17 cellular contexts compared by ENCODE assay signal in genomic region chr9:135879619-135880018, GRCh38. TPM values are rescaled to one million over a fixed set of nuclear protein-coding genes. Genes with fewer than 3 reads are reported as not detected.
A peak's percentile ranks its signal among the peaks of the same experiment; 100 is the strongest.
DNase-seq lines count a peak whose midpoint lies in the region; ATAC-seq and TF ChIP-seq lines count a peak whose summit lies in the region.
"Had no signal": no experiment of that assay in that cellular context is flagged by ENCODE, and none has a peak within 500 bp of the region (broad histone marks: within the 10 kb centered on the region; RNA-seq: fewer than 3 reads in every experiment).

No MANE protein-coding gene starts in this region.

- no peak for TF ChIP-seq POLR2A in body of pancreas (IDR thresholded peaks at IDR 0.05)

- H3K9ac ChIP-seq in skeletal muscle satellite cell (ENCODE audit: low read depth, low read length) = no peak overlapping the region

- no peak overlapping the region for H3K4me3 Mint-ChIP-seq in T-helper 2 cell treated with Interferon-gamma antibody and Interleukin-4, amounts not matched to agents 5 μg/mL and 100 μg/mL, for 36 hours

- no peaks in the 10 kb centered on the region for H3K36me3 ChIP-seq in skeletal muscle satellite cell (ENCODE audit: insufficient read depth, low read length)
- no peaks in the 10 kb centered on the region for H3K36me3 ChIP-seq in body of pancreas (replicated peaks in 1 of 2; ENCODE audit: insufficient read depth in 1 of 2, low read depth in 2 of 2)

- H3K36me3 Mint-ChIP-seq in T-helper 2 cell treated with Interferon-gamma antibody and Interleukin-4, amounts not matched to agents 5 μg/mL and 100 μg/mL, for 36 hours (ENCODE audit: low read depth) = peaks cover 4% of the 10 kb centered on the region

- peaks cover 39% of the 10 kb centered on the region for H3K4me1 ChIP-seq in skeletal muscle satellite cell (ENCODE audit: control insufficient read depth, insufficient read depth, low read length)
- H3K4me1 ChIP-seq in body of pancreas = peaks cover 1% of the 10 kb centered on the region

- H3K4me3 ChIP-seq in fibroblast of mammary gland (ENCODE audit: control insufficient read depth, low read depth, low read length) (no peak overlapping the region), skeletal muscle satellite cell (ENCODE audit: low read length) (peak overlapping the region; percentile 7), body of pancreas (no peak overlapping the region)
- H3K4me3 ChIP-seq: GM12878, PC-9 had no signal

- no peak for ATAC-seq in body of pancreas
- ATAC-seq: GM12878 had no signal

- H3K9me3 Mint-ChIP-seq in T-helper 2 cell treated with Interferon-gamma antibody and Interleukin-4, amounts not matched to agents 5 μg/mL and 100 μg/mL, for 36 hours = no peaks in the 10 kb centered on the region
- H3K9me3 Mint-ChIP-seq: CD4-positive, CD25-positive, alpha-beta regulatory T cell had no signal

- intact Hi-C loops in body of pancreas (cut with DNase I) = no loop called here

- H3K9me3 ChIP-seq in skeletal muscle satellite cell (replicated peaks; ENCODE audit: low read length) (no peaks in the 10 kb centered on the region), body of pancreas (no peaks in the 10 kb centered on the region)

- H3K27me3 ChIP-seq in skeletal muscle satellite cell (ENCODE audit: control insufficient read depth, insufficient read depth, low read length) (no peaks in the 10 kb centered on the region), body of pancreas (no peaks in the 10 kb centered on the region)

- no peak overlapping the region for H3K27ac Mint-ChIP-seq in T-helper 2 cell treated with Interferon-gamma antibody and Interleukin-4, amounts not matched to agents 5 μg/mL and 100 μg/mL, for 36 hours
- H3K27ac Mint-ChIP-seq: CD4-positive, CD25-positive, alpha-beta regulatory T cell had no signal

- DNase-seq in NCI-H69 (lab: John Stamatoyannopoulos, UW) (peak; percentile 45), fibroblast of mammary gland (ENCODE audit: low read depth) (peak; percentile 8), mesenteric fat pad (ENCODE audit: low spot score) (peak; percentile 8), body of pancreas (no peak), epidermal melanocyte (ENCODE audit: insufficient read length, low spot score) (no peak)
- DNase-seq in T-helper 2 cell treated with Interferon-gamma antibody and Interleukin-4, amounts not matched to agents 5 μg/mL and 100 μg/mL, for 36 hours (ENCODE audit: low spot score) = no peak
- DNase-seq: ACHN; Calu3; CD4-positive, CD25-positive, alpha-beta regulatory T cell; HCEC 1CT; NCI-H1048; NCI-H146; NCI-H446; NCI-H748 treated with DMSO at 0.1 percent for 48 hours; PC-9 had no signal

- no peaks in the 10 kb centered on the region for H3K27me3 Mint-ChIP-seq in T-helper 2 cell treated with Interferon-gamma antibody and Interleukin-4, amounts not matched to agents 5 μg/mL and 100 μg/mL, for 36 hours (ENCODE audit: low read depth)
- H3K27me3 Mint-ChIP-seq: CD4-positive, CD25-positive, alpha-beta regulatory T cell had no signal

- peaks cover 10% of the 10 kb centered on the region for H3K4me1 Mint-ChIP-seq in T-helper 2 cell treated with Interferon-gamma antibody and Interleukin-4, amounts not matched to agents 5 μg/mL and 100 μg/mL, for 36 hours (ENCODE audit: low read depth)

- WGBS in body of pancreas, 2 donors = 75 to 79% methylated on average over 8 of the region's 8 CpGs

- peak overlapping the region; percentile 56 for H3K4me2 ChIP-seq in skeletal muscle satellite cell (ENCODE audit: low read length)
- H3K4me2 ChIP-seq: PC-9 had no signal

- TF ChIP-seq CTCF in fibroblast of mammary gland (conservative IDR thresholded peaks at IDR 0.05; ENCODE audit: control insufficient read depth, insufficient read depth, low read depth, low read length) = no peak
- no peak for TF ChIP-seq CTCF in body of pancreas (IDR thresholded peaks at IDR 0.05)

- H3K27ac ChIP-seq in body of pancreas = no peak overlapping the region
- H3K27ac ChIP-seq: PC-9 had no signal

RNA-seq across cellular contexts. Expression of gene CAMSAP1, which starts 27.7 kb away (rescaled TPM):
- total RNA-seq in mesenteric fat pad (35.3 TPM), body of pancreas (10 to 100 TPM; 14.8 to 30.3 TPM)
- 15.7 and 23.1 TPM in 2 replicates for total RNA-seq in skeletal muscle satellite cell (2012; rRNA removed)

Comparison
In these comparisons a context has a peak if more than half of its experiments do, and no peak if none do; other contexts are left out.
1. DNase-seq: peak in NCI-H69 (single experiment), fibroblast of mammary gland (single experiment) and mesenteric fat pad (single experiment); none in body of pancreas (0 of 4), epidermal melanocyte (single experiment) and T-helper 2 cell treated with Interferon-gamma antibody and Interleukin-4, amounts not matched to agents 5 μg/mL and 100 μg/mL, for 36 hours (single experiment).